28 cellular contexts compared by ENCODE assay signal in the genomic region with DNA sequence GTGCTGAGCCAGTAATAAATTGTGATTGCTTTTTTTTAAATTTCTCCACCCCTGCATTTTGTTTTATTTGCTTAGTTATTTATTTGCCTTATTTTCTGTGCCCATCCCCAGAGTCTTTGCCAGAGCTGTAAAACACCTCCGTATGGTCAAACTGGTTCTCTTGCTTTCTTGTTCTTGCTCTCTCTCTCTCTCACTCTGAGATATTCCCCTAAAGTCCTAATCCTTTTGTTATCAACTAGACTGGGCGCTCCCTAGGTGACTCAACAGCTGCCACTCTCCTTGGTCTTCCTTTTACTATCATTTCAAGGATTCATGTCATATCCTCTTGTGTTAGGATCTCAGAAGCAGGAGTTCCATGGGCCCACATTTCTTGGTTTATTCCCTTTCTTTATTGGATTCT.
"Had no signal": no experiment of that assay in that cellular context is flagged by ENCODE, and none has a peak within 500 bp of the region (broad histone marks: within the 10 kb centered on the region; RNA-seq: fewer than 3 reads in every experiment).

No MANE protein-coding gene starts in this region.

- ATAC-seq: gastroesophageal sphincter; left cardiac atrium; sciatic nerve; stimulated activated memory B cell treated with anti-CD40 and anti-IgM and Interleukin-4, amounts not matched to agents 10 μg/mL and 1 μg/mL and 100 μg/mL, for 72 hours; stimulated activated naive CD8-positive, alpha-beta T cell treated with anti-CD3 and anti-CD28 coated beads, Interleukin-15, amount 100 ng/mL, for 72 hours had no signal

- H3K4me1 ChIP-seq: gastroesophageal sphincter, upper lobe of left lung, vagina had no signal

- H3K27ac ChIP-seq: gastroesophageal sphincter, neutrophil, ovary, skin epidermis, upper lobe of left lung, vagina had no signal

- H3K27me3 ChIP-seq: gastroesophageal sphincter, ovary, upper lobe of left lung, vagina had no signal

- H3K9me3 ChIP-seq: neutrophil, ovary, vagina had no signal

- H3K4me3 ChIP-seq: gastroesophageal sphincter, ovary, skin epidermis, upper lobe of left lung, vagina had no signal

- H3K36me3 ChIP-seq: gastroesophageal sphincter, neutrophil, ovary, upper lobe of left lung, vagina had no signal

- DNase-seq: activated CD4-positive, alpha-beta memory T cell treated with anti-CD3 and anti-CD28 coated beads for 36 hours; activated CD4-positive, alpha-beta T cell treated with anti-CD3 and anti-CD28 coated beads, Interleukin-2, amount 10 ng/mL, durations not matched to agents 24 days and 14 days; activated CD4-positive, CD25-positive, alpha-beta regulatory T cell treated with anti-CD3 and anti-CD28 coated beads, Interleukin-2, amount 50 U/mL, for 72 hours; activated CD8-positive, alpha-beta memory T cell treated with anti-CD3 and anti-CD28 coated beads, Interleukin-2, amount 50 U/mL, for 4 hours; activated gamma-delta T cell treated with Interleukin-2 at 50 U/mL for 16 hours; activated naive CD4-positive, alpha-beta T cell treated with anti-CD3 and anti-CD28 coated beads, Interleukin-2, amount 50 U/mL, for 16 hours; activated T-cell treated with anti-CD3 and anti-CD28 coated beads, Interleukin-2, amount 50 U/mL, for 1 hour; amniotic stem cell; central memory CD4-positive, alpha-beta T cell; endodermal cell; hippocampal formation; left cardiac atrium; mammary epithelial cell; naive B cell; nephron progenitor cell; ovary; retina; stimulated activated CD4-positive, alpha-beta T cell treated with anti-CD3 and anti-CD28 coated beads, Interleukin-4, amount 100 ng/mL, for 24 hours; stimulated activated naive CD8-positive, alpha-beta T cell treated with anti-CD3 and anti-CD28 coated beads, Interleukin-15, amount 100 ng/mL, for 72 hours; substantia nigra; T-helper 9 cell; upper lobe of left lung had no signal
